10 cellular contexts compared by ENCODE assay signal in the genomic region with DNA sequence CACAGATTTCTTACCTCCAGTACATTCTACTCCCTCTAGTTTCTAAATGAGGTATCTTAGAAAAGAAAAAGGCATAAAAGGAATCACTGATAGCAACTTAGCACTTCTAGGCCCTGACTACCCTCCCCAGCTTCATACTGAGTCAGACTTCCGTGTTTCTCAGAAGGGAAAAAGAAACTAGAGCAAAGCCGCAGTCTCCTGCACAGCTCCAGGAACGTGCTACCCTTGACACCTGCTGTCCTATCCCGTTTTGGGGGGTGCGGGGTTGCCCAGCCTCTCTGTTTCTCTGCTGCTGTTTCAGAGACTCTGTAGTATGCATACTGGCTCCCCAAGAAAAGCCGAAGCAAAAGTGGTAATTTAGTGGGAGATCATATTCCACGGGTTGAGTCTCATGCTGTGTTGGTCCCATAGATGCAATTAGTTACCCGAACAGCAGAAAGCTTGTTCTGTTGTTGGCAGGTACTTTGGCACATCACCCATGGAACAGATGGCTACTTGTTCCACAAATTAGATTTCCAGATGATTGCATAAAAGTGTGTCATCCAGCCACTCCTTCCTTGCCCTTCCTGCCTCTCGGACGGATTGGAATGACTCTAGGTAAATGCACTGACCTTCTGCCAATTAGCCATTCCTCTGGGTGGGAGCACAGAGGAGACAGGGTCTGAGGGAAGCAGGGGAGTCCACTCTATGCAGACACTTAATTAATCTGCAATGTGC.
DNase-seq lines count a peak whose midpoint lies in the region; ATAC-seq lines count a peak whose summit lies in the region.
"Had no signal": no experiment of that assay in that cellular context is flagged by ENCODE, and none has a peak within 500 bp of the region (broad histone marks: within the 10 kb centered on the region; RNA-seq: fewer than 3 reads in every experiment).

No MANE protein-coding gene starts in this region.

- no peak overlapping the region for H3K4me3 ChIP-seq in MG63

- in situ Hi-C loops in KBM-7 (cut with MboI; ENCODE audit: low pct_unique_long_range_greater_than_20kb, low sequenced_read_pairs): no loop called here

- POLR2A ChIA-PET in T-cell (lab: Charles Lee): no interaction called here

- no peaks in the 10 kb centered on the region for H3K9me3 ChIP-seq in MG63

- DNase-seq in KBM-7 (peak; percentile 27), T-cell (peak; percentile 22 to 66 (median 52)), HuH-7.5 (ENCODE audit: low spot score) (no peak), NCI-H2029 treated with DMSO at 0.1 percent for 48 hours (lab: John Stamatoyannopoulos, UW) (no peak), NCI-H510A treated with DMSO at 0.1 percent for 48 hours (lab: John Stamatoyannopoulos, UW) (no peak), MG63 (no peak)
- DNase-seq in activated naive CD4-positive, alpha-beta T cell treated with anti-CD3 and anti-CD28 coated beads for 36 hours: peak; percentile 80
- peak; percentile 28 to 40 for DNase-seq in stimulated activated CD4-positive, alpha-beta T cell treated with anti-CD3 and anti-CD28 coated beads, Interleukin-4, amount 100 ng/mL, for 48 hours (ENCODE audit: low read depth in 2 of 2)
- DNase-seq: RPMI8226 had no signal

- no peaks in the 10 kb centered on the region for H3K27me3 ChIP-seq in MG63

- H3K4me3 Mint-ChIP-seq in T-cell: peak overlapping the region in 2 of 3 donors; percentile 14 to 62
- no peak overlapping the region for H3K4me3 Mint-ChIP-seq in activated naive CD4-positive, alpha-beta T cell treated with anti-CD3 and anti-CD28 coated beads for 36 hours
- H3K4me3 Mint-ChIP-seq: memory B cell had no signal

- no peaks in the 10 kb centered on the region for H3K36me3 ChIP-seq in MG63

- no peaks in the 10 kb centered on the region for H3K27me3 Mint-ChIP-seq in T-cell
- no peaks in the 10 kb centered on the region for H3K27me3 Mint-ChIP-seq in activated naive CD4-positive, alpha-beta T cell treated with anti-CD3 and anti-CD28 coated beads for 36 hours (ENCODE audit: low read depth)

- ATAC-seq in T-cell (replicated peaks in 1 of 4): peak; percentile 51 to 74 (median 67)

- intact Hi-C loops in activated naive CD4-positive, alpha-beta T cell treated with anti-CD3 and anti-CD28 coated beads for 36 hours (cut with micrococcal nuclease): loop anchor here (1.0 kb wide), 4 partner anchors 29 to 118 kb away; no protein-coding TSS in a partner anchor

- CTCF ChIA-PET in T-cell (lab: Charles Lee): no interaction called here
- CTCF ChIA-PET in activated naive CD4-positive, alpha-beta T cell treated with anti-CD3 and anti-CD28 coated beads for 36 hours (lab: Charles Lee): interaction anchor here (0.6 to 1.4 kb wide), 2 partner anchors 10 to 11 kb away, joined by 3 to 4 read pairs; no protein-coding TSS in a partner anchor

- H3K4me1 Mint-ChIP-seq in T-cell: peaks cover 67 to 76% (median 68%) of the 10 kb centered on the region in 3 donors
- H3K4me1 Mint-ChIP-seq in activated naive CD4-positive, alpha-beta T cell treated with anti-CD3 and anti-CD28 coated beads for 36 hours (ENCODE audit: low read depth): peaks cover 42% of the 10 kb centered on the region

- peak overlapping the region; percentile 94 to 95 for H3K27ac Mint-ChIP-seq in T-cell
- peak overlapping the region; percentile 70 for H3K27ac Mint-ChIP-seq in activated naive CD4-positive, alpha-beta T cell treated with anti-CD3 and anti-CD28 coated beads for 36 hours
- H3K27ac Mint-ChIP-seq: memory B cell had no signal

- H3K9me3 Mint-ChIP-seq in T-cell: peaks cover 0 to 8% (median 0%) of the 10 kb centered on the region in 3 donors
- peaks cover 15% of the 10 kb centered on the region for H3K9me3 Mint-ChIP-seq in activated naive CD4-positive, alpha-beta T cell treated with anti-CD3 and anti-CD28 coated beads for 36 hours
- H3K9me3 Mint-ChIP-seq: memory B cell had no signal

- peaks cover 5% of the 10 kb centered on the region for H3K36me3 Mint-ChIP-seq in T-cell
- H3K36me3 Mint-ChIP-seq in activated naive CD4-positive, alpha-beta T cell treated with anti-CD3 and anti-CD28 coated beads for 36 hours (ENCODE audit: low read depth): no peaks in the 10 kb centered on the region
- H3K36me3 Mint-ChIP-seq: memory B cell had no signal

Comparison
In these comparisons a context has a peak if more than half of its experiments do, and no peak if none do; other contexts are left out.
1. DNase-seq: peak in KBM-7 (single experiment), T-cell (34 of 34), activated naive CD4-positive, alpha-beta T cell treated with anti-CD3 and anti-CD28 coated beads for 36 hours (single experiment) and stimulated activated CD4-positive, alpha-beta T cell treated with anti-CD3 and anti-CD28 coated beads, Interleukin-4, amount 100 ng/mL, for 48 hours (2 of 2); none in HuH-7.5 (single experiment), NCI-H2029 treated with DMSO at 0.1 percent for 48 hours (single experiment), NCI-H510A treated with DMSO at 0.1 percent for 48 hours (single experiment) and MG63 (single experiment).